In genomic region chr10:71739368-71739900, GRCh38 we compare ENCODE assay signal across 21 cellular contexts. TPM values are rescaled to one million over a fixed set of nuclear protein-coding genes. Genes with fewer than 3 reads are reported as not detected.
A peak's percentile ranks its signal among the peaks of the same experiment; 100 is the strongest.
DNase-seq lines count a peak whose midpoint lies in the region; ATAC-seq, FAIRE-seq and TF ChIP-seq lines count a peak whose summit lies in the region.
"Had no signal": no experiment of that assay in that cellular context is flagged by ENCODE, and none has a peak within 500 bp of the region (broad histone marks: within the 10 kb centered on the region; RNA-seq: fewer than 3 reads in every experiment).

No MANE protein-coding gene starts in this region.

- H2AFZ ChIP-seq in DND-41 (ENCODE audit: low read depth, low read length): no peak overlapping the region
- no peak overlapping the region for H2AFZ ChIP-seq in neuronal stem cell (ENCODE audit: low read length)
- H2AFZ ChIP-seq: hepatocyte had no signal

- no peak for FAIRE-seq in frontal cortex (lab: Jason Lieb, UNC)
- FAIRE-seq: A204.1, G401.6, islet of Langerhans had no signal

- H2BK15ac ChIP-seq in neuronal stem cell (ENCODE audit: low read length): peak overlapping the region; percentile 1

- peak overlapping the region; percentile 86 for H3K27ac Mint-ChIP-seq in activated CD4-positive, alpha-beta T cell treated with anti-CD3 and anti-CD28 coated beads, Interleukin-2, amount 10 ng/mL, durations not matched to agents 24 days and 14 days
- peak overlapping the region; percentile 98 for H3K27ac Mint-ChIP-seq in activated naive CD8-positive, alpha-beta T cell

- no peak overlapping the region for H2AK5ac ChIP-seq in neuronal stem cell (ENCODE audit: low read depth, low read length)

- H3K36me3 Mint-ChIP-seq in activated CD4-positive, alpha-beta T cell treated with anti-CD3 and anti-CD28 coated beads, Interleukin-2, amount 10 ng/mL, durations not matched to agents 24 days and 14 days (ENCODE audit: low read depth): peaks cover 7% of the 10 kb centered on the region
- H3K36me3 Mint-ChIP-seq in activated naive CD8-positive, alpha-beta T cell: peaks cover 4% of the 10 kb centered on the region

- H3K23ac ChIP-seq in neuronal stem cell (ENCODE audit: low read depth, low read length, poor library complexity): no peak overlapping the region

- DNase-seq in activated CD4-positive, alpha-beta T cell treated with anti-CD3 and anti-CD28 coated beads, Interleukin-2, amount 10 ng/mL, durations not matched to agents 24 days and 14 days: no peak
- no peak for DNase-seq in activated CD4-positive, alpha-beta T cell treated with anti-CD3 and anti-CD28 coated beads, Interleukin-2, amount 50 U/mL, for 48 hours
- no peak for DNase-seq in DND-41
- DNase-seq in neuronal stem cell (ENCODE audit: low spot score): no peak
- no peak for DNase-seq in heart right ventricle
- no peak for DNase-seq in NCI-H2196 treated with DMSO at 0.1 percent for 48 hours (lab: John Stamatoyannopoulos, UW; ENCODE audit: unreplicated experiment)
- DNase-seq in frontal cortex (ENCODE audit: low spot score in 2 of 2): no peak
- DNase-seq: cortex of kidney; NCI-H1436; stimulated activated CD4-positive, alpha-beta T cell treated with anti-CD3 and anti-CD28 coated beads, Interleukin-12 subunit alpha, Interleukin-12 subunit beta, amount 100 ng/mL, for 4 hours had no signal

- no peak overlapping the region for H3K4me2 ChIP-seq in DND-41 (ENCODE audit: insufficient read depth, low read length)
- H3K4me2 ChIP-seq in neuronal stem cell (ENCODE audit: insufficient read depth, low read length, poor library complexity, severe bottlenecking): no peak overlapping the region
- H3K4me2 ChIP-seq: hepatocyte had no signal

- no peaks in the 10 kb centered on the region for H3K79me2 ChIP-seq in DND-41 (ENCODE audit: insufficient read depth, low read length)
- H3K79me2 ChIP-seq: hepatocyte had no signal

- H3K9ac ChIP-seq in DND-41 (ENCODE audit: low read depth, low read length) (no peak overlapping the region), neuronal stem cell (ENCODE audit: low read depth, low read length, poor library complexity) (no peak overlapping the region)

- H4K91ac ChIP-seq in neuronal stem cell (ENCODE audit: low read depth, low read length, poor library complexity): no peak overlapping the region

- no peaks in the 10 kb centered on the region for H3K27me3 ChIP-seq in DND-41 (ENCODE audit: insufficient read depth, low read length, poor library complexity)
- peaks cover 0 to 15% (median 0%) of the 10 kb centered on the region in 3 experiments for H3K27me3 ChIP-seq in neuronal stem cell (ENCODE audit: control insufficient read depth in 3 of 3, insufficient read depth in 3 of 3, low read depth in 1 of 3, low read length in 3 of 3)
- no peaks in the 10 kb centered on the region for H3K27me3 ChIP-seq in heart right ventricle
- H3K27me3 ChIP-seq: BE2C, breast epithelium, hepatocyte, right atrium auricular region, vagina had no signal

- H3K14ac ChIP-seq in neuronal stem cell (ENCODE audit: low read length): peak overlapping the region; percentile 17

- H3K4me3 Mint-ChIP-seq in activated CD4-positive, alpha-beta T cell treated with anti-CD3 and anti-CD28 coated beads, Interleukin-2, amount 10 ng/mL, durations not matched to agents 24 days and 14 days: peak overlapping the region; percentile 3
- peak overlapping the region; percentile 38 for H3K4me3 Mint-ChIP-seq in activated naive CD8-positive, alpha-beta T cell

- no peak for TF ChIP-seq CTCF in DND-41 (IDR thresholded peaks at IDR 0.05; ENCODE audit: borderline replicate concordance, extremely low read depth, low read length, poor library complexity, severe bottlenecking)
- no peak for TF ChIP-seq CTCF in heart right ventricle (IDR thresholded peaks at IDR 0.05)

- no peaks in the 10 kb centered on the region for H4K20me1 ChIP-seq in DND-41 (ENCODE audit: insufficient read depth, low read length)

- H3K9me3 Mint-ChIP-seq in activated CD4-positive, alpha-beta T cell treated with anti-CD3 and anti-CD28 coated beads, Interleukin-2, amount 10 ng/mL, durations not matched to agents 24 days and 14 days: no peaks in the 10 kb centered on the region
- no peaks in the 10 kb centered on the region for H3K9me3 Mint-ChIP-seq in activated naive CD8-positive, alpha-beta T cell (ENCODE audit: low read depth)

- H3K4me1 ChIP-seq in DND-41 (ENCODE audit: insufficient read depth, low read length) (peaks cover 39% of the 10 kb centered on the region), neuronal stem cell (ENCODE audit: control insufficient read depth in 2 of 2, insufficient read depth in 1 of 2, low read depth in 1 of 2, low read length in 2 of 2) (peaks cover 0 to 5% of the 10 kb centered on the region in 2 donors), heart right ventricle (peaks cover 0 to 99% (median 24%) of the 10 kb centered on the region in 9 donors)
- H3K4me1 ChIP-seq: BE2C had no signal

- ATAC-seq in DND-41 (ENCODE audit: insufficient read depth, low read depth) (no peak), heart right ventricle (no peak)
- ATAC-seq: mucosa of descending colon had no signal

- peaks cover 85% of the 10 kb centered on the region for H3K4me1 Mint-ChIP-seq in activated CD4-positive, alpha-beta T cell treated with anti-CD3 and anti-CD28 coated beads, Interleukin-2, amount 10 ng/mL, durations not matched to agents 24 days and 14 days
- peaks cover 96% of the 10 kb centered on the region for H3K4me1 Mint-ChIP-seq in activated naive CD8-positive, alpha-beta T cell (ENCODE audit: low read depth)

- intact Hi-C loops in activated CD4-positive, alpha-beta T cell treated with anti-CD3 and anti-CD28 coated beads, Interleukin-2, amount 10 ng/mL, durations not matched to agents 24 days and 14 days (cut with micrococcal nuclease): no loop called here
- intact Hi-C loops in heart right ventricle (cut with DNase I): no loop called here

- WGBS in neuronal stem cell (ENCODE audit: extremely low coverage in 2 of 2, insufficient read length in 2 of 2, insufficient replicate concordance in 1 of 2), 2 donors: no CpG with 5 or more reads among the region's 8 CpGs
- 94 to 95% methylated on average over 8 of the region's 8 CpGs for WGBS in heart right ventricle, 2 donors

- no peaks in the 10 kb centered on the region for H3K27me3 Mint-ChIP-seq in activated CD4-positive, alpha-beta T cell treated with anti-CD3 and anti-CD28 coated beads, Interleukin-2, amount 10 ng/mL, durations not matched to agents 24 days and 14 days
- H3K27me3 Mint-ChIP-seq in activated naive CD8-positive, alpha-beta T cell: no peaks in the 10 kb centered on the region

- no peaks in the 10 kb centered on the region for H3K79me1 ChIP-seq in neuronal stem cell (ENCODE audit: low read depth, low read length)

- no peak overlapping the region for H2BK120ac ChIP-seq in neuronal stem cell (ENCODE audit: low read depth, low read length)

- 0 out of 2 replicates have a peak overlapping the region, but pooled peaks have one; percentile 21 for H3K27ac ChIP-seq in DND-41 (ENCODE audit: low read length)
- no peak overlapping the region for H3K27ac ChIP-seq in neuronal stem cell (replicated peaks; ENCODE audit: low read length)
- H3K27ac ChIP-seq in heart right ventricle: peak overlapping the region in 1 of 10 donors; percentile 68
- H3K27ac ChIP-seq: hepatocyte, right atrium auricular region, vagina had no signal

- H3K9me3 ChIP-seq in DND-41 (ENCODE audit: insufficient read depth, low read length, severe bottlenecking) (no peaks in the 10 kb centered on the region), neuronal stem cell (replicated peaks in 1 of 2; ENCODE audit: control insufficient read depth in 2 of 2, insufficient read depth in 1 of 2, low read depth in 1 of 2, low read length in 2 of 2) (no peaks in the 10 kb centered on the region), heart right ventricle (peaks cover 0 to 8% (median 0%) of the 10 kb centered on the region in 11 donors)
- H3K9me3 ChIP-seq: BE2C, mucosa of descending colon, vagina had no signal

- H3K18ac ChIP-seq in neuronal stem cell (ENCODE audit: low read length): no peak overlapping the region

- H3K4ac ChIP-seq in neuronal stem cell (ENCODE audit: low read length): no peak overlapping the region

- no peaks in the 10 kb centered on the region for H3K36me3 ChIP-seq in DND-41 (ENCODE audit: insufficient read depth, low read length)
- H3K36me3 ChIP-seq in neuronal stem cell (replicated peaks in 1 of 2; ENCODE audit: control insufficient read depth in 2 of 2, insufficient read depth in 2 of 2, low read length in 2 of 2): no peaks in the 10 kb centered on the region
- peaks cover 0 to 8% (median 0%) of the 10 kb centered on the region in 9 donors for H3K36me3 ChIP-seq in heart right ventricle
- H3K36me3 ChIP-seq: BE2C, breast epithelium, right atrium auricular region, vagina had no signal

- no peak overlapping the region for H2BK12ac ChIP-seq in neuronal stem cell (ENCODE audit: low read length)

- H2BK5ac ChIP-seq in neuronal stem cell (ENCODE audit: low read length): no peak overlapping the region

- no peak overlapping the region for H3K4me3 ChIP-seq in DND-41 (ENCODE audit: low read depth in 1 of 2, low read length in 2 of 2)
- H3K4me3 ChIP-seq in neuronal stem cell (ENCODE audit: low read length in 2 of 2): no peak overlapping the region
- H3K4me3 ChIP-seq in heart right ventricle: no peak overlapping the region
- H3K4me3 ChIP-seq: breast epithelium, hepatocyte, mucosa of descending colon, right atrium auricular region, vagina had no signal

- no peak overlapping the region for H4K8ac ChIP-seq in neuronal stem cell (ENCODE audit: low read depth, low read length)

RNA-seq across cellular contexts. Expression of gene C10orf105, which starts 19.9 kb away (rescaled TPM):
- 0.26 and 0.33 TPM in 2 replicates for total RNA-seq in activated CD4-positive, alpha-beta T cell treated with anti-CD3 and anti-CD28 coated beads, Interleukin-2, amount 10 ng/mL, durations not matched to agents 24 days and 14 days
- 1.4 TPM for polyA plus RNA-seq in neuronal stem cell (2013, experiment 1 of 2)
- polyA plus RNA-seq in neuronal stem cell (2013, experiment 2 of 2): 1.3 TPM
- total RNA-seq in heart right ventricle (under 1 TPM in 5 of 10 donors, not detected in 5; 0.05 to 0.16 (median 0.07) TPM), frontal cortex (not detected)
- under 1 TPM; 0.03 to 0.15 TPM for polyA plus RNA-seq in heart right ventricle
- total RNA-seq: hepatocyte, M059J had no signal
- polyA plus RNA-seq: hepatocyte had no signal

RNA-seq across cellular contexts. Expression of gene VSIR, which starts 33.9 kb away (rescaled TPM):
- total RNA-seq in activated CD4-positive, alpha-beta T cell treated with anti-CD3 and anti-CD28 coated beads, Interleukin-2, amount 10 ng/mL, durations not matched to agents 24 days and 14 days: 125 and 131 TPM in 2 replicates
- 0.29 TPM for polyA plus RNA-seq in neuronal stem cell (2013, experiment 1 of 2)
- 0.48 TPM for polyA plus RNA-seq in neuronal stem cell (2013, experiment 2 of 2)
- total RNA-seq in heart right ventricle: 100 to 1,000 TPM in 1 of 10 donors, 10 to 100 TPM in 9; 36.6 to 112 (median 69.0) TPM
- 100 to 1,000 TPM in 1 of 2 donors, 10 to 100 TPM in 1; 47.0 to 102 TPM for polyA plus RNA-seq in heart right ventricle
- 2.0 TPM for total RNA-seq in frontal cortex

Comparison
In these comparisons a context has a peak if more than half of its experiments do, and no peak if none do; other contexts are left out.
1. RNA of gene VSIR, which starts 33.9 kb away (total RNA-seq): 125 to 131 TPM in activated CD4-positive, alpha-beta T cell treated with anti-CD3 and anti-CD28 coated beads, Interleukin-2, amount 10 ng/mL, durations not matched to agents 24 days and 14 days and 36.6 to 112 TPM in heart right ventricle; 2.0 TPM in frontal cortex (single experiment); every median in the first group is over 10 times any median in the second.